ENCODE assay signal across 8 cellular contexts in the genomic region with DNA sequence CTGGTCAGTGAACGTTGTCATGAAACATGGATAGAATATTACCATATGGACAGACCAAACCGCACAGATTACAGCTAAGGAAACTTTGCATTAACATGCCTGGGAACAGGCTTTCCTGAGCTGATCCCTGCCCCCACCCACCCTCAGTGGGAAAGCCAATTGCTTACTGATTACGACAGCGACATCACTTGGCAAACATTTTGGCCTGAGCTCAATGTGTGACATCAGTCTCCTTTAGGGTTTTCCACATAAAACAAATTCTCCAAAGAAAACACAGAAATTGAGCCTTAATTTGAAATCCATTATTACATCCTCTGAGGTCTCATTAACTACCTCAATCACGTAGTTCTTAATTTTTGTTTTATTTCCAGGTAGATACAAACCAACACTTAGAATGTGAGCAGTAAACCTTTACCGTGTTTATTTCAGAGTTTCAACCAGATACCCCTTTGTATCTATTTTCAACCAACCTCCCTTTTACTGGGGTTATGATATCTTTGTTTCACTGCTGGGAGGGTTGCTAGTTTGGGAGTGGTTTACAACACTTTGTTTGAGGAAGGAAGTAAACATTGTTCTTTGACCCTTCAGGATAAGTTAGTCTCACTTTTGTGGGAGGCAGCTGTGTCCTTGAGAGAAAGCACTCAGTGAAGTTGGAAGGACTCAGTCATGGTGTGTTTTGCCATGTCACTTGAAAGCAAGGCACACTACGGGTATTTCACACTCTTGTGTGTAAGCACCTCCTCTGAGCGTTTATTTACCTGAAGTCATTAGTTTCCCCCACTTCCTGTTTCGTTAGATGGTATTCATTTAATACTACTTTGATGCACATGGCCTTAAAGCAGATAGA.
DNase-seq lines count a peak whose midpoint lies in the region; ATAC-seq and TF ChIP-seq lines count a peak whose summit lies in the region.

No MANE protein-coding gene starts in this region.

- H3K4me3 ChIP-seq in HUES6 (ENCODE audit: low read depth, low read length) (no peak overlapping the region), thyroid gland (replicated peaks in 1 of 3) (no peak overlapping the region)

- intact Hi-C loops in thyroid gland (cut with DNase I) = no loop called here

- H3K27ac ChIP-seq in HUES6 (ENCODE audit: low read depth, low read length) (peak overlapping the region; percentile 50), thyroid gland (peak overlapping the region in 2 of 3 donors; percentile 0 to 62)

- peak overlapping the region; percentile 40 for H3K9ac ChIP-seq in HUES6 (ENCODE audit: low read length)

- DNase-seq in AG20443 (ENCODE audit: low spot score) (peak; percentile 66), amniotic epithelial cell (ENCODE audit: low read depth) (peak; percentile 33), islet precursor cell (peak; percentile 70), thyroid gland (peak; percentile 15 to 35)

- TF ChIP-seq CTCF in thyroid gland (IDR thresholded peaks at IDR 0.05) = no peak

- TF ChIP-seq POLR2A in thyroid gland (IDR thresholded peaks at IDR 0.05) = no peak

- H3K36me3 ChIP-seq in HUES6 (ENCODE audit: control insufficient read depth, insufficient read depth, low read length) (no peaks in the 10 kb centered on the region), thyroid gland (no peaks in the 10 kb centered on the region)

- H3K27me3 ChIP-seq in HUES6 (ENCODE audit: control insufficient read depth, insufficient read depth, low read length) (no peaks in the 10 kb centered on the region), thyroid gland (no peaks in the 10 kb centered on the region)

- H3K4me1 ChIP-seq in HUES6 (ENCODE audit: control insufficient read depth, insufficient read depth, low read length) = peaks cover 30% of the 10 kb centered on the region
- H3K4me1 ChIP-seq in thyroid gland = peaks cover 6 to 24% of the 10 kb centered on the region in 2 donors

- no peaks in the 10 kb centered on the region for H3K9me3 ChIP-seq in HUES6 (ENCODE audit: control insufficient read depth, insufficient read depth, low read depth, low read length)
- no peaks in the 10 kb centered on the region for H3K9me3 ChIP-seq in thyroid gland

- WGBS in thyroid gland, 2 donors = 67 to 69% methylated on average over 9 of the region's 9 CpGs

- ATAC-seq in HG03045 (IDR thresholded peaks at IDR 0.05; ENCODE audit: unreplicated experiment) (no peak), GM19324 (IDR thresholded peaks at IDR 0.05; ENCODE audit: low FRiP score, unreplicated experiment) (no peak), HG03460 (IDR thresholded peaks at IDR 0.05; ENCODE audit: unreplicated experiment) (no peak)
